In genomic region chr16:17347624-17348023, GRCh38 we compare ENCODE assay signal across 14 cellular contexts.
DNase-seq lines count a peak whose midpoint lies in the region; ATAC-seq lines count a peak whose summit lies in the region.
"Had no signal": no experiment of that assay in that cellular context is flagged by ENCODE, and none has a peak within 500 bp of the region (broad histone marks: within the 10 kb centered on the region; RNA-seq: fewer than 3 reads in every experiment).

No MANE protein-coding gene starts in this region.

- no peaks in the 10 kb centered on the region for H3K36me3 Mint-ChIP-seq in activated T-cell treated with anti-CD3 and anti-CD28 coated beads, Interleukin-2, amount 50 U/mL, for 72 hours (ENCODE audit: insufficient read depth in 2 of 2)
- peaks cover 0 to 7% of the 10 kb centered on the region in 2 donors for H3K36me3 Mint-ChIP-seq in activated naive CD4-positive, alpha-beta T cell treated with anti-CD3 and anti-CD28 coated beads, Interleukin-2, amount 50 U/mL, for 72 hours
- peaks cover 0 to 4% (median 4%) of the 10 kb centered on the region in 3 donors for H3K36me3 Mint-ChIP-seq in immature natural killer cell

- no peak for DNase-seq in activated T-cell treated with anti-CD3 and anti-CD28 coated beads, Interleukin-2, amount 50 U/mL, for 72 hours
- DNase-seq in activated T-cell treated with anti-CD3 and anti-CD28 coated beads, Interleukin-2, amount 50 U/mL, for 1 hour, result no peak
- DNase-seq in activated naive CD4-positive, alpha-beta T cell treated with anti-CD3 and anti-CD28 coated beads, Interleukin-2, amount 50 U/mL, for 72 hours (ENCODE audit: low spot score in 2 of 2), result no peak
- no peak for DNase-seq in immature natural killer cell
- DNase-seq in stimulated activated naive CD8-positive, alpha-beta T cell treated with anti-CD3 and anti-CD28 coated beads, Interleukin-15, amount 100 ng/mL, for 72 hours, result no peak
- DNase-seq in NCI-H510A (lab: John Stamatoyannopoulos, UW), result no peak
- DNase-seq: body of pancreas; EL; NCI-H1048; NCI-H446; stimulated activated CD4-positive, alpha-beta T cell treated with anti-CD3 and anti-CD28 coated beads, Interleukin-15, amount 100 ng/mL, for 24 hours had no signal

- no peaks in the 10 kb centered on the region for H3K27me3 Mint-ChIP-seq in activated T-cell treated with anti-CD3 and anti-CD28 coated beads, Interleukin-2, amount 50 U/mL, for 72 hours (ENCODE audit: low read depth)
- H3K27me3 Mint-ChIP-seq in immature natural killer cell (ENCODE audit: low read depth in 3 of 3), result peaks cover 12 to 17% (median 14%) of the 10 kb centered on the region in 3 donors
- no peaks in the 10 kb centered on the region for H3K27me3 Mint-ChIP-seq in stimulated activated naive CD8-positive, alpha-beta T cell treated with anti-CD3 and anti-CD28 coated beads, Interleukin-15, amount 100 ng/mL, for 72 hours

- no peaks in the 10 kb centered on the region for H3K9me3 Mint-ChIP-seq in activated T-cell treated with anti-CD3 and anti-CD28 coated beads, Interleukin-2, amount 50 U/mL, for 72 hours
- no peaks in the 10 kb centered on the region for H3K9me3 Mint-ChIP-seq in activated naive CD4-positive, alpha-beta T cell treated with anti-CD3 and anti-CD28 coated beads, Interleukin-2, amount 50 U/mL, for 72 hours
- no peaks in the 10 kb centered on the region for H3K9me3 Mint-ChIP-seq in immature natural killer cell
- no peaks in the 10 kb centered on the region for H3K9me3 Mint-ChIP-seq in stimulated activated naive CD8-positive, alpha-beta T cell treated with anti-CD3 and anti-CD28 coated beads, Interleukin-15, amount 100 ng/mL, for 72 hours

- ATAC-seq in activated T-cell treated with anti-CD3 and anti-CD28 coated beads, Interleukin-2, amount 50 U/mL, for 72 hours (replicated peaks in 1 of 2), result no peak
- ATAC-seq in activated naive CD4-positive, alpha-beta T cell treated with anti-CD3 and anti-CD28 coated beads, Interleukin-2, amount 50 U/mL, for 72 hours, result no peak
- no peak for ATAC-seq in stimulated activated naive CD8-positive, alpha-beta T cell treated with anti-CD3 and anti-CD28 coated beads, Interleukin-15, amount 100 ng/mL, for 72 hours
- no peak for ATAC-seq in GM19397 (IDR thresholded peaks at IDR 0.05; ENCODE audit: unreplicated experiment)
- no peak for ATAC-seq in GM19463 (IDR thresholded peaks at IDR 0.05; ENCODE audit: unreplicated experiment)
- ATAC-seq: body of pancreas, left lobe of liver had no signal

- peak overlapping the region; percentile 80 for H3K27ac Mint-ChIP-seq in activated T-cell treated with anti-CD3 and anti-CD28 coated beads, Interleukin-2, amount 50 U/mL, for 72 hours
- H3K27ac Mint-ChIP-seq in activated naive CD4-positive, alpha-beta T cell treated with anti-CD3 and anti-CD28 coated beads, Interleukin-2, amount 50 U/mL, for 72 hours, result peak overlapping the region; percentile 79 to 98
- peak overlapping the region; percentile 87 to 97 (median 92) for H3K27ac Mint-ChIP-seq in immature natural killer cell
- H3K27ac Mint-ChIP-seq in stimulated activated naive CD8-positive, alpha-beta T cell treated with anti-CD3 and anti-CD28 coated beads, Interleukin-15, amount 100 ng/mL, for 72 hours, result peak overlapping the region; percentile 97 to 98

- peak overlapping the region; percentile 6 to 46 for H3K4me3 Mint-ChIP-seq in activated T-cell treated with anti-CD3 and anti-CD28 coated beads, Interleukin-2, amount 50 U/mL, for 72 hours
- peak overlapping the region; percentile 39 to 80 (median 71) for H3K4me3 Mint-ChIP-seq in immature natural killer cell
- H3K4me3 Mint-ChIP-seq in stimulated activated naive CD8-positive, alpha-beta T cell treated with anti-CD3 and anti-CD28 coated beads, Interleukin-15, amount 100 ng/mL, for 72 hours, result peak overlapping the region; percentile 42 to 64

- H3K4me1 Mint-ChIP-seq in activated T-cell treated with anti-CD3 and anti-CD28 coated beads, Interleukin-2, amount 50 U/mL, for 72 hours (ENCODE audit: low read depth), result peaks cover 76% of the 10 kb centered on the region
- peaks cover 81 to 94% of the 10 kb centered on the region in 2 donors for H3K4me1 Mint-ChIP-seq in immature natural killer cell
- peaks cover 84% of the 10 kb centered on the region for H3K4me1 Mint-ChIP-seq in stimulated activated naive CD8-positive, alpha-beta T cell treated with anti-CD3 and anti-CD28 coated beads, Interleukin-15, amount 100 ng/mL, for 72 hours
